Comparison of ENCODE assay signal across 1 cellular context in the genomic region with DNA sequence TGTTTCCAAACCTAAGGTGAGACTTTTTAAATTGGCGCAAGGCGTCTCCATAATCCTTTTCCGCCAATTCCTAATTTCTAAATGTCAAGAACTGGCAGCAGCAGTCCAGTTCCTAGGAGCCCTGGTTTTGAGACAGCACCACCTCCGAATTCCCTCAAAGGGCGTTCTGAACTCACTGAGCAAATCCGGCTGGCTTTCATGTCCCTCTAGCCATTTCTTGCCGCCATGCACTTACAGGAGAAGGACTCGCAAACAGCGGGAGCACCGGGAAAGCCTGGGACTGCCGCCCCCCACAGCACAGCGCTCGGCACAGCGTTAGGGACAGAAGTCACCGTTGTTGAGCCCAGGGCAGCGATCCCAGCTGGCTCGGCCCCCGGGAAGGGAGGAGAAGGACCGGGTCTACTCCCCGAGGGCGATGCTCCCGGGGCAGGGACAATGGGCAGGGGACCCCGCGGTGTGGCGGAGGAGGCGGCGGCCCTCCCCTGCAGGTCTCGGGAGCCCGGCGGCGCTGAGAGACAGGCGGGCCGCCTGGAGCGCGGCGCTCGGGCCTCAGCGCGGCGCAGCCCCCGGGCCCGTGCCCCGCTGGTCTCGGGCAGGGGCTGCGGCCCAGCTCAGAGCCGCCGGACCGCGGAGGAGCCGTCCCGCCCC.
TF ChIP-seq lines count a peak whose summit lies in the region.

No MANE protein-coding gene starts in this region.

TF ChIP-seq in GM23338, 12 proteins besides CTCF, POLR2A, EP300 and RAD21 (continued from another document):
- no peak for TF ChIP-seq ZNF462 (CRISPR knock-in tag; IDR thresholded peaks at IDR 0.05)
- TF ChIP-seq, protein P1, sequence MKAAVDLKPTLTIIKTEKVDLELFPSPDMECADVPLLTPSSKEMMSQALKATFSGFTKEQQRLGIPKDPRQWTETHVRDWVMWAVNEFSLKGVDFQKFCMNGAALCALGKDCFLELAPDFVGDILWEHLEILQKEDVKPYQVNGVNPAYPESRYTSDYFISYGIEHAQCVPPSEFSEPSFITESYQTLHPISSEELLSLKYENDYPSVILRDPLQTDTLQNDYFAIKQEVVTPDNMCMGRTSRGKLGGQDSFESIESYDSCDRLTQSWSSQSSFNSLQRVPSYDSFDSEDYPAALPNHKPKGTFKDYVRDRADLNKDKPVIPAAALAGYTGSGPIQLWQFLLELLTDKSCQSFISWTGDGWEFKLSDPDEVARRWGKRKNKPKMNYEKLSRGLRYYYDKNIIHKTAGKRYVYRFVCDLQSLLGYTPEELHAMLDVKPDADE (IDR thresholded peaks at IDR 0.05), result no peak
- TF ChIP-seq ZNF114 (CRISPR knock-in tag; IDR thresholded peaks at IDR 0.05), result no peak
- no peak for TF ChIP-seq POLR2AphosphoS5 (IDR thresholded peaks at IDR 0.05; ENCODE audit: low read depth)
- no peak for TF ChIP-seq STAT1 (IDR thresholded peaks at IDR 0.05; ENCODE audit: unreplicated experiment)
- TF ChIP-seq EZH2phosphoT487 (IDR thresholded peaks at IDR 0.05; ENCODE audit: unreplicated experiment), result no peak
- no peak for TF ChIP-seq REST (IDR thresholded peaks at IDR 0.05; ENCODE audit: unreplicated experiment)
TF ChIP-seq in GM23338: peak in this region for 0.
